11 cellular contexts compared by ENCODE assay signal in the genomic region with DNA sequence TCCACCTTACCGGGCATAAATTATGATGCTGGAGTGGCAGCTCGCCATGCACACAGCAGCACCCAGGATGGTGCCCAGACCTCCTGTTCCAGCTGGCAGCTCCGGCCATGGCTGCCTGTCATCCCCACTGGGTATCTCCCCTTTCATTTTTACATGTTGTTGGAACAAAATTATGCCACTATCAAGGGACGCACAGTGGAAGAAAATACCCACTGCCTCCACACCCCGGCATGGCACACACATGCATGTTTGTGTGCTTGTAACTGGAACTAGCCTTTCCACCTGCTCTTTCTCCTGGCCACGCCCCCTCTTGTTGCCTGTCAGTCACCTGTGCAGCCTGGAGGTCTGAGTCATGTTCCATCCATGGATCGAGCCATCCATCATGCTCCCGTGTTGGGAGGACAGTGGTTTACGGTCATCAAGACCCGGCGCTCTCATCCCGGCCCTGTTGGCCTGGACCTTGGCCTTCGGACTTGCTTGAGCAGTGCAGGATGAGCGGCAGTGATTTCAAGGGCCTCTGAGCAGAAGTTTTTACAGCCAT.
DNase-seq lines count a peak whose midpoint lies in the region; ATAC-seq and TF ChIP-seq lines count a peak whose summit lies in the region.
"Had no signal": no experiment of that assay in that cellular context is flagged by ENCODE, and none has a peak within 500 bp of the region (broad histone marks: within the 10 kb centered on the region; RNA-seq: fewer than 3 reads in every experiment).

No MANE protein-coding gene starts in this region.

- H3K56ac ChIP-seq in H9 (ENCODE audit: insufficient read length, low read depth, low read length) = no peak overlapping the region

- no peak overlapping the region for H3K27ac Mint-ChIP-seq in H9
- H3K27ac Mint-ChIP-seq: activated naive CD4-positive, alpha-beta T cell treated with anti-CD3 and anti-CD28 coated beads, Interleukin-2, amount 50 U/mL, for 72 hours; CD4-positive, CD25-positive, alpha-beta regulatory T cell had no signal

- no peak overlapping the region; the same call in 1 of the 2 replicates for H3K14ac ChIP-seq in H9 (ENCODE audit: insufficient read depth, low read length)

- no CpG with 5 or more reads among the region's 14 CpGs for WGBS in H9 (ENCODE audit: extremely low coverage, insufficient read length, low lambda C conversion rate)

- TF ChIP-seq CTCF in H9 (conservative IDR thresholded peaks at IDR 0.05) = no peak

- H3K4me1 Mint-ChIP-seq in H9 = no peaks in the 10 kb centered on the region
- H3K4me1 Mint-ChIP-seq: CD4-positive, CD25-positive, alpha-beta regulatory T cell had no signal

- DNase-seq in NCI-H1417 (lab: John Stamatoyannopoulos, UW) (peak in 2 of 3 experiments; percentile 0 to 47), NCI-H1417 treated with DMSO at 0.1 percent for 48 hours (lab: John Stamatoyannopoulos, UW) (no peak), H9 (peak; percentile 20), ecto neural progenitor cell (ENCODE audit: low spot score) (peak; percentile 30), sciatic nerve (ENCODE audit: low spot score) (peak; percentile 50), NCI-H1092 (lab: John Stamatoyannopoulos, UW) (no peak), NCI-H1436 (lab: John Stamatoyannopoulos, UW) (no peak)
- DNase-seq: CD4-positive, CD25-positive, alpha-beta regulatory T cell; NCI-H1048 had no signal

- no peak overlapping the region for H4K5ac ChIP-seq in H9 (ENCODE audit: insufficient read length, low read depth, low read length)

- intact Hi-C loops in sciatic nerve (cut with DNase I) = no loop called here

- no peak overlapping the region for H3K9ac ChIP-seq in H9 (ENCODE audit: extremely low read depth, insufficient read length, low read length)

- no peak overlapping the region for H2BK120ac ChIP-seq in H9 (ENCODE audit: low read depth, low read length, poor library complexity, severe bottlenecking)

- H3K4me2 ChIP-seq in H9 (ENCODE audit: insufficient read depth, insufficient read length, low read length) = no peak overlapping the region

- no peak overlapping the region; a peak in 1 of 5 replicates for H3K4me3 Mint-ChIP-seq in H9
- H3K4me3 Mint-ChIP-seq: CD4-positive, CD25-positive, alpha-beta regulatory T cell had no signal

- H3K23me2 ChIP-seq in H9 (ENCODE audit: insufficient read length, low read depth, low read length, poor library complexity, severe bottlenecking) = no peaks in the 10 kb centered on the region

- H2AFZ ChIP-seq in H9 (ENCODE audit: low read length) = no peak overlapping the region

- no peaks in the 10 kb centered on the region for H4K20me1 ChIP-seq in H9 (ENCODE audit: control insufficient read depth, insufficient read depth, insufficient read length)

- no peak overlapping the region for H2AK5ac ChIP-seq in H9 (ENCODE audit: insufficient read length, low read length)

- H3K9me3 ChIP-seq in H9 (ENCODE audit: control insufficient read depth, low read depth, low read length) = no peaks in the 10 kb centered on the region

- H3T11ph ChIP-seq in H9 (ENCODE audit: low read length) = no peak overlapping the region

- no peak overlapping the region for H2BK12ac ChIP-seq in H9 (ENCODE audit: insufficient read length, low read depth, low read length)

- H3K27me3 Mint-ChIP-seq in H9 (ENCODE audit: low read depth) = peaks cover 5% of the 10 kb centered on the region
- H3K27me3 Mint-ChIP-seq: CD4-positive, CD25-positive, alpha-beta regulatory T cell had no signal

- H3K79me2 ChIP-seq in H9 (ENCODE audit: insufficient read depth, low read length) = no peaks in the 10 kb centered on the region

- no peak overlapping the region for H3K18ac ChIP-seq in H9 (ENCODE audit: insufficient read length, low read depth, low read length)

- ATAC-seq in sciatic nerve (no peak), GM21786 (IDR thresholded peaks at IDR 0.05; ENCODE audit: unreplicated experiment) (no peak)
- ATAC-seq: activated naive CD4-positive, alpha-beta T cell treated with anti-CD3 and anti-CD28 coated beads, Interleukin-2, amount 50 U/mL, for 72 hours had no signal

- H3K27me3 ChIP-seq in H9 (ENCODE audit: insufficient read depth, low read length) = no peaks in the 10 kb centered on the region

- H3K27ac ChIP-seq in H9 (ENCODE audit: insufficient read length, low read depth, low read length) = no peak overlapping the region

- no peaks in the 10 kb centered on the region; a peak in 2 of 7 replicates for H3K36me3 Mint-ChIP-seq in H9 (ENCODE audit: insufficient read depth in 1 of 3, low read depth in 3 of 3)
- H3K36me3 Mint-ChIP-seq: activated naive CD4-positive, alpha-beta T cell treated with anti-CD3 and anti-CD28 coated beads, Interleukin-2, amount 50 U/mL, for 72 hours; CD4-positive, CD25-positive, alpha-beta regulatory T cell had no signal

- H3K4me1 ChIP-seq in H9 (ENCODE audit: insufficient read depth, low read length) = no peaks in the 10 kb centered on the region

- no peaks in the 10 kb centered on the region for H3K79me1 ChIP-seq in H9 (ENCODE audit: insufficient read depth, low read depth, low read length, poor library complexity, severe bottlenecking)

- no peak overlapping the region for H2BK5ac ChIP-seq in H9 (ENCODE audit: insufficient read length, low read length)

- no peak overlapping the region for H4K91ac ChIP-seq in H9 (ENCODE audit: insufficient read length, low read depth, low read length)

- no peak overlapping the region for H3K4ac ChIP-seq in H9 (ENCODE audit: low read depth, low read length)

- H4K8ac ChIP-seq in H9 (replicated peaks; ENCODE audit: insufficient read length, low read depth, low read length) = no peak overlapping the region

- no peak overlapping the region for H3K23ac ChIP-seq in H9 (ENCODE audit: insufficient read length, low read depth, low read length)

- H2BK20ac ChIP-seq in H9 (ENCODE audit: low read depth, low read length, poor library complexity, severe bottlenecking) = no peak overlapping the region

- no peak overlapping the region for H2BK15ac ChIP-seq in H9 (ENCODE audit: low read depth, low read length)

- H3K9me3 Mint-ChIP-seq in H9 = peaks cover 2 to 3% of the 10 kb centered on the region in 2 experiments; a peak in 3 of 5 replicates
- H3K9me3 Mint-ChIP-seq: activated naive CD4-positive, alpha-beta T cell treated with anti-CD3 and anti-CD28 coated beads, Interleukin-2, amount 50 U/mL, for 72 hours had no signal

Comparison
In these comparisons a context has a peak if more than half of its experiments do, and no peak if none do; other contexts are left out.
1. DNase-seq: peak in NCI-H1417 (2 of 3), H9 (single experiment), ecto neural progenitor cell (single experiment) and sciatic nerve (single experiment); none in NCI-H1417 treated with DMSO at 0.1 percent for 48 hours (single experiment), NCI-H1092 (single experiment) and NCI-H1436 (single experiment).